Comparison of ENCODE assay signal across 19 cellular contexts in the genomic region with DNA sequence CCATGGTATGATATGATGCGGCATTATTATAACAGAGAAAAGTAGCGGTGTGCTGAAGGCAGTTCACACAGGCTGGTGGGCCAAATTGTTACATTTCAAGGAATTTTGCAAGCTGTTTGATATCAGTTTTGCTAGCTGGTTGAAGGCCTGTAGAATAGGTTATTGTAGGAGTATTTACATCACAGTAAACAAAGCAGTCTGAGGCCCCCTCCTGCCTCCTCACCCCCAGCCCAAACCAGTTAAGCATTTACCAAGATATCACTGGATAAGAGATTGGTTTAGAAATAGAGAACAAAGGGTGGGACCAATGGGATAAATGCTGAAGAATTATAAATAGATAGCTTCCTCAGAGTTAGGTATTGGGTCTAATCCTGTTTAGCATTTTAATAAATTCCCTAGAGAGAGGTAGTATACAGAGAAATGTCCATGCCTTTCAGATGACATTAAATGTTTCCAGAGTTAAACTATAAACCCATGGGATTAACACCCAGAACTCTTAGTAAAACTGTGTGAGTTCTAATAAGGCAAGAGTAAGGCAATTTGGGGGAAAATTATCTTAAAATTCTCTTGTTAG. TPM values are rescaled to one million over a fixed set of nuclear protein-coding genes. Genes with fewer than 3 reads are reported as not detected.
DNase-seq lines count a peak whose midpoint lies in the region; ATAC-seq and TF ChIP-seq lines count a peak whose summit lies in the region.
"Had no signal": no experiment of that assay in that cellular context is flagged by ENCODE, and none has a peak within 500 bp of the region (broad histone marks: within the 10 kb centered on the region; RNA-seq: fewer than 3 reads in every experiment).

No MANE protein-coding gene starts in this region.

- 0 out of 2 replicates have a peak, but pooled peaks cover 4% of the 10 kb centered on the region for H4K20me1 ChIP-seq in GM23338 (replicated peaks; ENCODE audit: insufficient read depth)

- peaks cover 3% of the 10 kb centered on the region; the same call in 1 of the 3 replicates for H3K36me3 Mint-ChIP-seq in GM23338 (ENCODE audit: low read depth)

- peaks cover 21% of the 10 kb centered on the region for H3K79me2 ChIP-seq in GM23338 (replicated peaks; ENCODE audit: insufficient read depth)

- H3K36me3 ChIP-seq in GM23338 (ENCODE audit: insufficient read depth) (no peaks in the 10 kb centered on the region), SJCRH30 (no peaks in the 10 kb centered on the region), iPS-18a (ENCODE audit: control insufficient read depth, low read depth, low read length) (no peaks in the 10 kb centered on the region), subcutaneous abdominal adipose tissue (ENCODE audit: control insufficient read depth in 5 of 5, insufficient read depth in 5 of 5, low read length in 5 of 5) (no peaks in the 10 kb centered on the region)
- H3K36me3 ChIP-seq: ovary had no signal

- H3K9me3 ChIP-seq in SJCRH30 (replicated peaks), result no peaks in the 10 kb centered on the region
- no peaks in the 10 kb centered on the region for H3K9me3 ChIP-seq in iPS-18a (ENCODE audit: control insufficient read depth, low read depth, low read length)
- no peaks in the 10 kb centered on the region for H3K9me3 ChIP-seq in subcutaneous abdominal adipose tissue (ENCODE audit: control insufficient read depth in 5 of 5, low read length in 5 of 5)
- H3K9me3 ChIP-seq: ovary had no signal

- H3K27me3 ChIP-seq in GM23338 (ENCODE audit: insufficient read depth) (no peaks in the 10 kb centered on the region), SJCRH30 (no peaks in the 10 kb centered on the region), iPS-18a (ENCODE audit: control insufficient read depth, insufficient read depth, low read length) (no peaks in the 10 kb centered on the region), subcutaneous abdominal adipose tissue (ENCODE audit: control insufficient read depth in 5 of 5, insufficient read depth in 4 of 5, low read length in 5 of 5) (no peaks in the 10 kb centered on the region)
- H3K27me3 ChIP-seq: ovary had no signal

- no peak overlapping the region for H3K4me3 Mint-ChIP-seq in GM23338
- H3K4me3 Mint-ChIP-seq: activated T-cell treated with anti-CD3 and anti-CD28 coated beads, Interleukin-2, amount 50 U/mL, for 4 hours; central memory CD8-positive, alpha-beta T cell; stimulated activated memory B cell treated with anti-CD40 and anti-IgM and Interleukin-4, amounts not matched to agents 10 μg/mL and 1 μg/mL and 100 μg/mL, for 72 hours had no signal

- H3K4me3 ChIP-seq in GM23338 (peak overlapping the region; percentile 0; the same call in 1 of the 2 replicates), SJCRH30 (no peak overlapping the region), iPS-18a (ENCODE audit: low read length) (peak overlapping the region; percentile 42), subcutaneous abdominal adipose tissue (ENCODE audit: low read depth in 1 of 5, low read length in 5 of 5) (no peak overlapping the region)
- H3K4me3 ChIP-seq: ovary, SK-N-MC, skin epidermis had no signal

- H3K27ac ChIP-seq in GM23338 (ENCODE audit: low read depth), result peak overlapping the region; percentile 64; the same call in 1 of the 2 replicates
- H3K27ac ChIP-seq in SJCRH30, result peak overlapping the region; percentile 97; the same call in 1 of the 2 replicates
- H3K27ac ChIP-seq in iPS-18a (ENCODE audit: low read length), result no peak overlapping the region
- H3K27ac ChIP-seq in subcutaneous abdominal adipose tissue (ENCODE audit: low read depth, low read length), result peak overlapping the region; percentile 42
- H3K27ac ChIP-seq: ovary, SK-N-MC had no signal

- H3K4me1 ChIP-seq in GM23338 (ENCODE audit: insufficient read depth), result peaks cover 55% of the 10 kb centered on the region
- peaks cover 53% of the 10 kb centered on the region for H3K4me1 ChIP-seq in SJCRH30
- peaks cover 55% of the 10 kb centered on the region for H3K4me1 ChIP-seq in iPS-18a (ENCODE audit: control insufficient read depth, low read depth, low read length)
- H3K4me1 ChIP-seq in subcutaneous abdominal adipose tissue (ENCODE audit: control insufficient read depth in 5 of 5, insufficient read depth in 5 of 5, low read length in 5 of 5), result peaks cover 0 to 47% (median 31%) of the 10 kb centered on the region in 5 donors

- peak overlapping the region; percentile 37 for H3K27ac Mint-ChIP-seq in GM23338
- H3K27ac Mint-ChIP-seq: stimulated activated memory B cell treated with anti-CD40 and anti-IgM and Interleukin-4, amounts not matched to agents 10 μg/mL and 1 μg/mL and 100 μg/mL, for 72 hours had no signal

- DNase-seq in GM23338 (ENCODE audit: low spot score) (no peak), SJCRH30 (no peak), NCI-H524 (lab: John Stamatoyannopoulos, UW) (no peak), GM19240 (ENCODE audit: insufficient read length, low spot score) (no peak)
- DNase-seq: activated CD4-positive, alpha-beta T cell treated with anti-CD3 and anti-CD28 coated beads, Interleukin-2, amount 50 U/mL, for 1 hour; activated T-cell treated with anti-CD3 and anti-CD28 coated beads, Interleukin-2, amount 50 U/mL, for 4 hours; GF-D8; Kasumi-1; NCI-H1436 treated with DMSO at 0.1 percent for 48 hours; NCI-H446 treated with DMSO at 0.1 percent for 48 hours; ovary had no signal

- H3K4me1 Mint-ChIP-seq in GM23338, result peaks cover 52% of the 10 kb centered on the region

- H3K9me3 Mint-ChIP-seq in GM23338, result no peaks in the 10 kb centered on the region; the same call in 2 of the 3 replicates
- H3K9me3 Mint-ChIP-seq: central memory CD8-positive, alpha-beta T cell had no signal

- H3K9ac ChIP-seq in iPS-18a (ENCODE audit: low read length) (no peak overlapping the region), subcutaneous abdominal adipose tissue (ENCODE audit: low read length in 5 of 5) (no peak overlapping the region)

- ATAC-seq in GM23338, result peak; percentile 12; the same call in 2 of the 3 replicates
- no peak for ATAC-seq in HG02623 (IDR thresholded peaks at IDR 0.05; ENCODE audit: unreplicated experiment)
- no peak for ATAC-seq in HG02798 (IDR thresholded peaks at IDR 0.05; ENCODE audit: poor library complexity, unreplicated experiment)
- ATAC-seq: activated T-cell treated with anti-CD3 and anti-CD28 coated beads, Interleukin-2, amount 50 U/mL, for 4 hours; stimulated activated memory B cell treated with anti-CD40 and anti-IgM and Interleukin-4, amounts not matched to agents 10 μg/mL and 1 μg/mL and 100 μg/mL, for 72 hours had no signal

- H3F3A ChIP-seq in GM23338 (replicated peaks; ENCODE audit: low read depth), result no peaks in the 10 kb centered on the region

- no peaks in the 10 kb centered on the region for H3K9me2 ChIP-seq in GM23338 (ENCODE audit: insufficient read depth)

- no peak overlapping the region for H2AFZ ChIP-seq in GM23338

- TF ChIP-seq CTCF in GM23338 (conservative IDR thresholded peaks at IDR 0.05; ENCODE audit: low read depth in 2 of 2), result no peak

- H3K4me2 ChIP-seq in GM23338, result peak overlapping the region; percentile 61

- H3K27me3 Mint-ChIP-seq in GM23338 (ENCODE audit: insufficient read depth, low read depth, poor library complexity), result no peaks in the 10 kb centered on the region
- H3K27me3 Mint-ChIP-seq: central memory CD8-positive, alpha-beta T cell; stimulated activated memory B cell treated with anti-CD40 and anti-IgM and Interleukin-4, amounts not matched to agents 10 μg/mL and 1 μg/mL and 100 μg/mL, for 72 hours had no signal

TF ChIP-seq in GM23338, 12 proteins besides CTCF, POLR2A, EP300 and RAD21:
- no peak for TF ChIP-seq EZH2phosphoT487 (IDR thresholded peaks at IDR 0.05; ENCODE audit: unreplicated experiment)

RNA-seq across cellular contexts. Expression of a gene that starts 2.4 kb away (rescaled TPM):
- total RNA-seq in GM23338 (2014; rRNA removed; shearing (Covaris generic)), result 44.7 and 67.7 TPM in 2 replicates
- polyA plus RNA-seq in GM23338 (2016; fragmentation: Nextera tagmentation; extraction: Ambion mirVana), result 77.4 and 105 TPM in 2 replicates
- 57.1 and 63.7 TPM in 2 replicates for total RNA-seq in SJCRH30 (2014; rRNA removed; shearing (Covaris generic))

Comparison
In these comparisons a context has a peak if more than half of its experiments do, and no peak if none do; other contexts are left out.
1. H3K4me3 ChIP-seq: peak in GM23338 (single experiment) and iPS-18a (single experiment); none in SJCRH30 (single experiment) and subcutaneous abdominal adipose tissue (0 of 5).